Comparison of ENCODE assay signal across 8 cellular contexts in the genomic region with DNA sequence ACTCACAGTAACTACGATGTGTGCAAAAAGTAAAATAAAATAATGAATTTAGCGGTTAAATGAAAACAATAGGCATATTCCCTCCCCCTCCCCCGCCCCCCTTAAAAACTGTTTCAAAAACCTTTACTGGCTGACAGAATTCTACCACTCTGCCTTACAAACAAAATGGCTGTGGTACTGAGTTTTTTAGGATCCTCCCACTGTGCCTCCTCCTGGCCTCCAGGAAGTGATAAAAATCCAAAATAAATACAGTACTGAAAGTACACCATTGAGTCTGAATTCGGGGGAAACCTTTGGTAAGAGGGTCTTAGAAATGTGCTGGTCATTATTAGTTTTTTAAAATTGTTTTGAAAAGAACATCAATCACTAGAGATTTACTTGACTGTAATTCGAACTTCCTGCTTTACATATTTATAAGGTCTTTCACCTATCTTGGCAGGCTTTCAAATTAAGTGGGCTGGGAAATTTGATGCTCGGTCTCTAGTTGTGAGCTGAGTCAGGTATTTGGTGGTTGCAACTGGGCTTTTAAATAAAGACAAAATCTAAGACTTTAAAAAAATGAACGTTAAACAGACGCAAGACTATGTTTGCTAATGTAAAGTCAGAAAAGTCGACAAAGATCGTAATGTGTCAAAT. TPM values are rescaled to one million over a fixed set of nuclear protein-coding genes. Genes with fewer than 3 reads are reported as not detected.
DNase-seq lines count a peak whose midpoint lies in the region; ATAC-seq, FAIRE-seq and TF ChIP-seq lines count a peak whose summit lies in the region.

No MANE protein-coding gene starts in this region.

- peak; percentile 80 for DNase-seq in DMS53 (lab: John Stamatoyannopoulos, UW)
- peak; percentile 5 for DNase-seq in NCI-H226
- DNase-seq in GM12878 (ENCODE audit: low read depth, low spot score) = no peak
- DNase-seq in iPS DF 6.9 (ENCODE audit: low read depth, low spot score) = no peak
- no peak for DNase-seq in mesenteric fat pad (ENCODE audit: low spot score)

- H4K20me1 ChIP-seq in GM12878 (ENCODE audit: control insufficient read depth, insufficient read depth) = no peaks in the 10 kb centered on the region

- peak overlapping the region; percentile 93 for H3K4me2 ChIP-seq in GM12878 (ENCODE audit: control insufficient read depth, insufficient read depth)
- peak overlapping the region; percentile 95 for H3K4me2 ChIP-seq in skeletal muscle satellite cell (ENCODE audit: low read length)

- no peaks in the 10 kb centered on the region for H3K36me3 ChIP-seq in GM12878 (ENCODE audit: control insufficient read depth in 2 of 2, insufficient read depth in 2 of 2, low read length in 1 of 2)
- H3K36me3 ChIP-seq in iPS DF 6.9 (ENCODE audit: control insufficient read depth, insufficient read depth, low read length) = no peaks in the 10 kb centered on the region
- H3K36me3 ChIP-seq in skeletal muscle satellite cell (ENCODE audit: insufficient read depth, low read length) = no peaks in the 10 kb centered on the region

- no peak for TF ChIP-seq RAD21 in GM12878 (IDR thresholded peaks at IDR 0.05; ENCODE audit: insufficient read depth, low read depth, low read length)

- H3K4me3 ChIP-seq in GM12878 = peak overlapping the region; percentile 77
- peak overlapping the region; percentile 76; the same call in 1 of the 2 replicates for H3K4me3 ChIP-seq in iPS DF 6.9 (ENCODE audit: low read length)
- peak overlapping the region; percentile 74 for H3K4me3 ChIP-seq in skeletal muscle satellite cell (ENCODE audit: low read length)

- no TSS peak for BruUV-seq in GM12878 (replicated peaks; lab: Mats Ljungman, UMichigan)

- H3K27ac ChIP-seq in GM12878 (ENCODE audit: control insufficient read depth, insufficient read depth) (peak overlapping the region; percentile 75), iPS DF 6.9 (ENCODE audit: low read length) (no peak overlapping the region)

- RAD21 ChIA-PET in GM12878 (lab: Charles Lee; ENCODE audit: unreplicated experiment) = interaction anchor here (0.7 to 3.5 kb wide), 7 partner anchors 10 to 442 kb away, joined by 3 to 15 read pairs (median 5); partner anchors contain the start of genes CCDC7 and KIF5B

- H3K27me3 ChIP-seq in GM12878 (replicated peaks in 1 of 2; ENCODE audit: control insufficient read depth in 2 of 2, insufficient read depth in 2 of 2, low read length in 1 of 2) (no peaks in the 10 kb centered on the region), iPS DF 6.9 (ENCODE audit: control insufficient read depth, insufficient read depth, low read length) (no peaks in the 10 kb centered on the region), skeletal muscle satellite cell (ENCODE audit: control insufficient read depth, insufficient read depth, low read length) (no peaks in the 10 kb centered on the region)

- H3K79me2 ChIP-seq in GM12878 (ENCODE audit: control insufficient read depth, insufficient read depth, low read length) = peaks cover 37% of the 10 kb centered on the region

- POLR2A ChIA-PET in GM12878 (lab: Charles Lee) = interaction anchor here (1.3 to 2.0 kb wide), 5 partner anchors 10 to 66 kb away, joined by 3 to 9 read pairs (median 5); partner anchors contain the start of gene CCDC7

- H3K9me3 ChIP-seq in GM12878 (replicated peaks; ENCODE audit: control insufficient read depth, insufficient read depth, low read length) (no peaks in the 10 kb centered on the region; the same call in 2 of the 3 replicates), iPS DF 6.9 (ENCODE audit: control insufficient read depth, insufficient read depth, low read length) (no peaks in the 10 kb centered on the region), skeletal muscle satellite cell (replicated peaks; ENCODE audit: low read length) (no peaks in the 10 kb centered on the region)

- no peak for TF ChIP-seq POLR2A in GM12878 (IDR thresholded peaks at IDR 0.05; ENCODE audit: low read depth, low read length)

- ATAC-seq in HG02798 (IDR thresholded peaks at IDR 0.05; ENCODE audit: poor library complexity, unreplicated experiment) = peak; percentile 30
- ATAC-seq in GM12878 = peak; percentile 38
- no peak for ATAC-seq in GM19351 (IDR thresholded peaks at IDR 0.05; ENCODE audit: unreplicated experiment)

- intact Hi-C loops in GM12878 (cut with micrococcal nuclease; ENCODE audit: unreplicated experiment) = loop anchor here (5.0 to 10.0 kb wide), 2 partner anchors 322 to 455 kb away; partner anchors contain the start of genes ARHGAP12 and KIF5B

- CTCF ChIA-PET in GM12878 (lab: Yijun Ruan, JAX) = interaction anchor here (1.1 to 4.0 kb wide), 7 partner anchors 11 to 188 kb away, joined by 3 to 32 read pairs (median 5); partner anchors contain the start of gene CCDC7

- 2% methylated on average over 10 of the region's 10 CpGs for WGBS in GM12878 (ENCODE audit: insufficient coverage, insufficient replicate concordance, low lambda C conversion rate, missing lambda C conversion rate)
- no CpG with 5 or more reads among the region's 10 CpGs for WGBS in iPS DF 6.9 (ENCODE audit: insufficient coverage, insufficient read length)

- no peak for FAIRE-seq in GM12878 (lab: Jason Lieb, UNC)

- H3K4me1 ChIP-seq in GM12878 (ENCODE audit: control insufficient read depth, insufficient read depth, low read length) = no peaks in the 10 kb centered on the region
- no peaks in the 10 kb centered on the region for H3K4me1 ChIP-seq in iPS DF 6.9 (ENCODE audit: control insufficient read depth, insufficient read depth, low read length)
- peaks cover 10% of the 10 kb centered on the region for H3K4me1 ChIP-seq in skeletal muscle satellite cell (ENCODE audit: control insufficient read depth, insufficient read depth, low read length)

- SMC1A ChIA-PET in GM12878 (lab: Charles Lee; ENCODE audit: uncharacterized antibody, unreplicated experiment) = interaction anchor here (0.9 to 2.1 kb wide), 7 partner anchors 9 to 630 kb away, joined by 3 to 9 read pairs (median 4); partner anchors contain the start of gene CCDC7

- in situ Hi-C loops in GM12878 (cut with MboI) = loop anchor here (10.0 kb wide), 2 partner anchors 125 to 325 kb away; partner anchors contain the start of gene KIF5B

- peak overlapping the region; percentile 92 for H2AFZ ChIP-seq in GM12878 (ENCODE audit: control insufficient read depth, low read depth, low read length)

- no peak for TF ChIP-seq EP300 in GM12878 (IDR thresholded peaks at IDR 0.05; ENCODE audit: borderline replicate concordance in 1 of 2, control insufficient read depth in 1 of 2, low read depth in 2 of 2, low read length in 2 of 2)

- H3K9ac ChIP-seq in GM12878 (ENCODE audit: control insufficient read depth, insufficient read depth, low read length) (peak overlapping the region; percentile 92), skeletal muscle satellite cell (ENCODE audit: low read depth, low read length) (peak overlapping the region; percentile 90)

- TF ChIP-seq CTCF in GM12878 (IDR thresholded peaks at IDR 0.05 in 2 of 3, conservative IDR thresholded peaks at IDR 0.05 in 1 of 3; ENCODE audit: control insufficient read depth in 2 of 3, extremely low read depth in 1 of 3, insufficient read depth in 1 of 3, low read depth in 3 of 3, low read length in 3 of 3) = no peak

TF ChIP-seq in GM12878, 131 proteins besides CTCF, POLR2A, EP300 and RAD21 (continues in another document):
- TF ChIP-seq ZNF384 (IDR thresholded peaks at IDR 0.05; ENCODE audit: borderline replicate concordance, low read depth, low read length) = 0 out of 2 replicates have a peak, but pooled peaks have one; percentile 17
- TF ChIP-seq TCF7 (IDR thresholded peaks at IDR 0.05; ENCODE audit: borderline replicate concordance) = 0 out of 2 replicates have a peak, but pooled peaks have one; percentile 13
- TF ChIP-seq TAF1 (IDR thresholded peaks at IDR 0.05; ENCODE audit: borderline replicate concordance, low read depth, low read length) = peak; percentile 58; the same call in 1 of the 2 replicates
- TF ChIP-seq YY1 (IDR thresholded peaks at IDR 0.05; ENCODE audit: low read depth, low read length) = peak; percentile 91
- no peak for TF ChIP-seq SPI1 (IDR thresholded peaks at IDR 0.05; ENCODE audit: borderline replicate concordance, insufficient read depth, low read depth, low read length)

RNA-seq across cellular contexts. Expression of gene EPC1, which starts 32.5 kb away (rescaled TPM):
- total RNA-seq in GM12878 (2013; cell fraction: nucleolus; rRNA removed) = 161 and 173 TPM in 2 replicates
- total RNA-seq in GM12878 (2014; rRNA removed) = 19.0 and 23.7 TPM in 2 replicates
- 19.2 and 19.7 TPM in 2 replicates for total RNA-seq in GM12878 (2014; rRNA removed; fragmentation: Illumina TruSeq; extraction: Trizol)
- 20.4 and 22.1 TPM in 2 replicates for total RNA-seq in GM12878 (2021)
- polyA plus RNA-seq in GM12878 (2011; ENCODE audit: low read depth) = 20.9 TPM
- polyA plus RNA-seq in GM12878 (2011; rRNA removed) = 59.2 and 68.1 TPM in 2 replicates
- polyA plus RNA-seq in GM12878 (2011; cell fraction: cytosol; rRNA removed) = 34.2 and 34.6 TPM in 2 replicates
- 53.3 and 68.6 TPM in 2 replicates for polyA plus RNA-seq in GM12878 (2011; cell fraction: nucleus; rRNA removed)
- polyA plus RNA-seq in GM12878 (2012) = 18.8 and 25.4 TPM in 2 replicates
- polyA plus RNA-seq in GM12878 (2014; fragmentation: Illumina TruSeq; extraction: Trizol) = 27.8 and 36.2 TPM in 2 replicates
- polyA plus RNA-seq in GM12878 (2014; fragmentation: Nextera tagmentation; extraction: Ambion mirVana) = 1 to 10 TPM; 6.8 to 7.6 TPM
- 20.7 and 21.5 TPM in 2 replicates for polyA plus RNA-seq in GM12878 (2014; rRNA removed)
- polyA plus RNA-seq in GM12878 (2016; fragmentation: Nextera tagmentation; extraction: Ambion mirVana) = 10 to 100 TPM; 15.0 to 15.6 TPM
- polyA minus RNA-seq in GM12878 (2011; rRNA and poly(A)+ RNA removed) = 90.9 and 130 TPM in 2 replicates
- 15.6 and 24.0 TPM in 2 replicates for polyA minus RNA-seq in GM12878 (2011; cell fraction: cytosol; rRNA and poly(A)+ RNA removed)
- polyA minus RNA-seq in GM12878 (2011; cell fraction: nucleus; rRNA and poly(A)+ RNA removed) = 66.1 and 97.8 TPM in 2 replicates
- 16.8 and 18.3 TPM in 2 replicates for total RNA-seq in skeletal muscle satellite cell (2012; rRNA removed)
- total RNA-seq in mesenteric fat pad = 26.8 TPM

Comparison
In these comparisons a context has a peak if more than half of its experiments do, and no peak if none do; other contexts are left out.
1. DNase-seq: peak in DMS53 (single experiment) and NCI-H226 (single experiment); none in GM12878 (single experiment), iPS DF 6.9 (single experiment) and mesenteric fat pad (single experiment).
2. Peak in every context shown above with its lines, with median percentiles within 50 percentile points of each other: H3K4me3 ChIP-seq.